1 cellular context compared by ENCODE assay signal in the genomic region with DNA sequence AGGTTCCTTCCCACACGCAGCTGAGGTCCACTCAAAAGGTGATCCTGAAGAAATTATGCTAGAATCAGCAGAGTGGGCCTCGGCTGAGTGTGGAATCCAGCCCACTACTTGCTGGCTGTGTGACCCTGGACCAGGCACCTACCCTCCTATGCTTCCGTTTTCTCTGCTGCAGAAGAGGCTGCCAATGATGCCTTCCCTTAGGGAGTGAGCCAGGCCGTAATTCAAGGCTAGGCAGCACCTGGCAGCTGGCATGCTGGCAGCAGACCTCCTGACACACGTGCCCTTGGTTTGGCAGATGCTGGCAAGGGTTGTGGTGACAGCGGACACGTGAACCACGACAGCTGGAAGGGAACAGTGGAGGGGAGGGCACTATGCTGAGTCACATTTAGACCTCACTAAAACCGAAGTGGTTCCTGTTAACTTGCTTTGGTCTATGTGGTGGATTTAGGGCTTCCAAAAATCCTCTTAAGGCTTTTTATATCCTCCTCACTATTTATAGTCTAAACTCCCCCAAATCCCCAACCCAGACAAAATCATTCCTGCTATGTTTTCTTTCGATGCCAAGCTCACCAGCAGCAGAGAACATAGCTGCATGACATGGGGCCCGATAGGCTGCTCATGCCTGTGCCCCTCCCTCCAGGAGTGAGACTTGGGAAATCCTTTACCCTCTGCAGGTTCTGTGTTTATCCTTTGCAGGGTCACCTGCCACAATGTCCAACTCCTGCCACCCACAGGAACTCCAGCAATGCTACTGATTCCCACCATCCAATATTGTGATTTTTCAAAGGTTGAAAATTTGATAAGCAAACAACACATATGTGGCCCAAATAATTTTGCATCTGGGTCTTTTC.
TF ChIP-seq lines count a peak whose summit lies in the region.

No MANE protein-coding gene starts in this region.

TF ChIP-seq in HepG2, 621 proteins besides CTCF, POLR2A, EP300 and RAD21:
- TF ChIP-seq, protein P1, sequence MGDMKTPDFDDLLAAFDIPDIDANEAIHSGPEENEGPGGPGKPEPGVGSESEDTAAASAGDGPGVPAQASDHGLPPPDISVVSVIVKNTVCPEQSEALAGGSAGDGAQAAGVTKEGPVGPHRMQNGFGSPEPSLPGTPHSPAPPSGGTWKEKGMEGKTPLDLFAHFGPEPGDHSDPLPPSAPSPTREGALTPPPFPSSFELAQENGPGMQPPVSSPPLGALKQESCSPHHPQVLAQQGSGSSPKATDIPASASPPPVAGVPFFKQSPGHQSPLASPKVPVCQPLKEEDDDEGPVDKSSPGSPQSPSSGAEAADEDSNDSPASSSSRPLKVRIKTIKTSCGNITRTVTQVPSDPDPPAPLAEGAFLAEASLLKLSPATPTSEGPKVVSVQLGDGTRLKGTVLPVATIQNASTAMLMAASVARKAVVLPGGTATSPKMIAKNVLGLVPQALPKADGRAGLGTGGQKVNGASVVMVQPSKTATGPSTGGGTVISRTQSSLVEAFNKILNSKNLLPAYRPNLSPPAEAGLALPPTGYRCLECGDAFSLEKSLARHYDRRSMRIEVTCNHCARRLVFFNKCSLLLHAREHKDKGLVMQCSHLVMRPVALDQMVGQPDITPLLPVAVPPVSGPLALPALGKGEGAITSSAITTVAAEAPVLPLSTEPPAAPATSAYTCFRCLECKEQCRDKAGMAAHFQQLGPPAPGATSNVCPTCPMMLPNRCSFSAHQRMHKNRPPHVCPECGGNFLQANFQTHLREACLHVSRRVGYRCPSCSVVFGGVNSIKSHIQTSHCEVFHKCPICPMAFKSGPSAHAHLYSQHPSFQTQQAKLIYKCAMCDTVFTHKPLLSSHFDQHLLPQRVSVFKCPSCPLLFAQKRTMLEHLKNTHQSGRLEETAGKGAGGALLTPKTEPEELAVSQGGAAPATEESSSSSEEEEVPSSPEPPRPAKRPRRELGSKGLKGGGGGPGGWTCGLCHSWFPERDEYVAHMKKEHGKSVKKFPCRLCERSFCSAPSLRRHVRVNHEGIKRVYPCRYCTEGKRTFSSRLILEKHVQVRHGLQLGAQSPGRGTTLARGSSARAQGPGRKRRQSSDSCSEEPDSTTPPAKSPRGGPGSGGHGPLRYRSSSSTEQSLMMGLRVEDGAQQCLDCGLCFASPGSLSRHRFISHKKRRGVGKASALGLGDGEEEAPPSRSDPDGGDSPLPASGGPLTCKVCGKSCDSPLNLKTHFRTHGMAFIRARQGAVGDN (CRISPR knock-in tag; IDR thresholded peaks at IDR 0.05), result 0 out of 2 replicates have a peak, but pooled peaks have one; percentile 24
- TF ChIP-seq ZNF430 (CRISPR knock-in tag; IDR thresholded peaks at IDR 0.05), result no peak
- TF ChIP-seq EED (CRISPR knock-in tag; IDR thresholded peaks at IDR 0.05), result no peak
- peak; percentile 29 for TF ChIP-seq SAP130 (CRISPR knock-in tag; IDR thresholded peaks at IDR 0.05; ENCODE audit: low read depth)
- TF ChIP-seq BHLHE40 (IDR thresholded peaks at IDR 0.05; ENCODE audit: low read length), result peak; percentile 35; the same call in 1 of the 2 replicates
